18 cellular contexts compared by ENCODE assay signal in genomic region chr14:54659365-54659764, GRCh38.
DNase-seq lines count a peak whose midpoint lies in the region; ATAC-seq and TF ChIP-seq lines count a peak whose summit lies in the region.
"Had no signal": no experiment of that assay in that cellular context is flagged by ENCODE, and none has a peak within 500 bp of the region (broad histone marks: within the 10 kb centered on the region; RNA-seq: fewer than 3 reads in every experiment).

No MANE protein-coding gene starts in this region.

- no peaks in the 10 kb centered on the region for H4K20me1 ChIP-seq in PC-3 (ENCODE audit: low read length)

- no peak overlapping the region for H4K8ac ChIP-seq in mesendoderm (ENCODE audit: low read depth, low read length)

- H3K9me2 ChIP-seq in PC-3 (replicated peaks; ENCODE audit: low read length) = no peaks in the 10 kb centered on the region

- peaks cover 41% of the 10 kb centered on the region for H3K4me1 ChIP-seq in PC-3 (ENCODE audit: insufficient read depth, low read length)
- H3K4me1 ChIP-seq in mesendoderm (ENCODE audit: control insufficient read depth, low read depth, low read length) = no peaks in the 10 kb centered on the region

- no peaks in the 10 kb centered on the region for H3K9me3 ChIP-seq in PC-3 (ENCODE audit: low read length)
- H3K9me3 ChIP-seq: SJCRH30 had no signal

- H3K79me1 ChIP-seq in mesendoderm (ENCODE audit: low read length) = peaks cover 8% of the 10 kb centered on the region

- peak overlapping the region; percentile 33 for H3K23ac ChIP-seq in mesendoderm (ENCODE audit: low read length)

- H3K4me3 ChIP-seq in PC-3 (ENCODE audit: low read length) (peak overlapping the region; percentile 5; the same call in 1 of the 2 replicates), epithelial cell of esophagus (ENCODE audit: low read length) (no peak overlapping the region), mesendoderm (ENCODE audit: low read length) (no peak overlapping the region)
- H3K4me3 ChIP-seq: SJCRH30 had no signal

- no TSS peak for BruUV-seq in PC-3 (replicated peaks; lab: Mats Ljungman, UMichigan)

- no peak for TF ChIP-seq CTCF in PC-3 (conservative IDR thresholded peaks at IDR 0.05; ENCODE audit: low read depth, low read length)
- no peak for TF ChIP-seq CTCF in epithelial cell of esophagus (IDR thresholded peaks at IDR 0.05; ENCODE audit: insufficient read depth, low read depth, low read length, missing control alignments)

- POLR2A ChIA-PET in PC-3 (lab: Charles Lee; ENCODE audit: unreplicated experiment) = interaction anchor here (0.6 to 1.1 kb wide), 4 partner anchors 8 to 391 kb away, joined by 4 to 5 read pairs (median 5); partner anchors contain the start of gene CGRRF1

- H2BK15ac ChIP-seq in mesendoderm (replicated peaks; ENCODE audit: low read depth) = no peak overlapping the region

- CTCF ChIA-PET in PC-3 (lab: Charles Lee) = interaction anchor here (0.6 kb wide), 1 partner anchor 60 kb away, joined by 4 read pairs; no protein-coding TSS in a partner anchor

- no peaks in the 10 kb centered on the region for H3F3A ChIP-seq in PC-3 (ENCODE audit: low read length, unreplicated experiment)

- H3K56ac ChIP-seq in mesendoderm (ENCODE audit: low read length) = no peak overlapping the region

- H3K18ac ChIP-seq in mesendoderm (ENCODE audit: low read length) = no peak overlapping the region

- H3K27me3 ChIP-seq in PC-3 (ENCODE audit: low read length) (no peaks in the 10 kb centered on the region), mesendoderm (ENCODE audit: insufficient read depth, low read length, poor library complexity) (no peaks in the 10 kb centered on the region)
- H3K27me3 ChIP-seq: SJCRH30 had no signal

- no peak overlapping the region for H3K4ac ChIP-seq in mesendoderm (ENCODE audit: low read depth, low read length)

- H3K27ac ChIP-seq in PC-3 (ENCODE audit: low read length) (peak overlapping the region; percentile 87), mesendoderm (ENCODE audit: low read depth, low read length) (no peak overlapping the region)
- H3K27ac ChIP-seq: 22Rv1, SJCRH30 had no signal

- H3K9ac ChIP-seq in PC-3 (ENCODE audit: low read length) (peak overlapping the region; percentile 63), mesendoderm (ENCODE audit: low read length) (no peak overlapping the region)

- no peak overlapping the region for H2BK5ac ChIP-seq in mesendoderm (ENCODE audit: low read length)

- H3K4me2 ChIP-seq in PC-3 (ENCODE audit: low read length) = peak overlapping the region; percentile 52
- no peak overlapping the region for H3K4me2 ChIP-seq in mesendoderm (ENCODE audit: low read length)

- no CpG with 5 or more reads among the region's 6 CpGs for WGBS in mesendoderm (ENCODE audit: extremely low coverage, insufficient coverage, low lambda C conversion rate)

- H4K5ac ChIP-seq in mesendoderm (ENCODE audit: low read length) = no peak overlapping the region

- intact Hi-C loops in PC-3 (cut with micrococcal nuclease) = loop anchor here (1.0 kb wide), 3 partner anchors 18 to 113 kb away; no protein-coding TSS in a partner anchor

- H2AFZ ChIP-seq in PC-3 (ENCODE audit: low read length) = 0 out of 2 replicates have a peak overlapping the region, but pooled peaks have one; percentile 2

- H2AK5ac ChIP-seq in mesendoderm (ENCODE audit: low read length) = no peak overlapping the region

- H3K79me2 ChIP-seq in PC-3 (ENCODE audit: low read length) (peaks cover 77% of the 10 kb centered on the region), mesendoderm (ENCODE audit: control insufficient read depth, insufficient read depth, low read length) (peaks cover 6% of the 10 kb centered on the region)

- no peaks in the 10 kb centered on the region for H3K36me3 ChIP-seq in PC-3 (ENCODE audit: low read depth, low read length)
- no peaks in the 10 kb centered on the region for H3K36me3 ChIP-seq in mesendoderm (ENCODE audit: control insufficient read depth, insufficient read depth, low read length)
- H3K36me3 ChIP-seq: SJCRH30 had no signal

- DNase-seq in NCI-H146 (lab: John Stamatoyannopoulos, UW) (peak; percentile 10), NCI-H146 treated with DMSO at 0.1 percent for 48 hours (lab: John Stamatoyannopoulos, UW; ENCODE audit: unreplicated experiment) (no peak), PC-3 (peak; percentile 100), epithelial cell of esophagus (ENCODE audit: low read depth) (peak; percentile 94), mesendoderm (no peak), pons (ENCODE audit: low spot score) (no peak), HuH-7.5 (ENCODE audit: low spot score) (no peak)
- DNase-seq in activated CD8-positive, alpha-beta memory T cell treated with anti-CD3 and anti-CD28 coated beads, Interleukin-2, amount 50 U/mL, for 4 hours = no peak
- DNase-seq: CD4-positive, alpha-beta memory T cell; DMS79 treated with DMSO at 0.1 percent for 48 hours; H7; MV-4-11; NCI-H1417; NCI-H2029; NCI-H2171 treated with DMSO at 0.1 percent for 48 hours; NCI-H510A; SJCRH30 had no signal

- ATAC-seq in PC-3 = peak; percentile 93

- H2BK120ac ChIP-seq in mesendoderm (ENCODE audit: low read depth, low read length) = no peak overlapping the region

Comparison
In these comparisons a context has a peak if more than half of its experiments do, and no peak if none do; other contexts are left out.
1. DNase-seq: peak in NCI-H146 (single experiment), PC-3 (single experiment) and epithelial cell of esophagus (single experiment); none in NCI-H146 treated with DMSO at 0.1 percent for 48 hours (single experiment), mesendoderm (single experiment), pons (single experiment), HuH-7.5 (single experiment) and activated CD8-positive, alpha-beta memory T cell treated with anti-CD3 and anti-CD28 coated beads, Interleukin-2, amount 50 U/mL, for 4 hours (single experiment).